ENCODE assay signal across 8 cellular contexts in the genomic region with DNA sequence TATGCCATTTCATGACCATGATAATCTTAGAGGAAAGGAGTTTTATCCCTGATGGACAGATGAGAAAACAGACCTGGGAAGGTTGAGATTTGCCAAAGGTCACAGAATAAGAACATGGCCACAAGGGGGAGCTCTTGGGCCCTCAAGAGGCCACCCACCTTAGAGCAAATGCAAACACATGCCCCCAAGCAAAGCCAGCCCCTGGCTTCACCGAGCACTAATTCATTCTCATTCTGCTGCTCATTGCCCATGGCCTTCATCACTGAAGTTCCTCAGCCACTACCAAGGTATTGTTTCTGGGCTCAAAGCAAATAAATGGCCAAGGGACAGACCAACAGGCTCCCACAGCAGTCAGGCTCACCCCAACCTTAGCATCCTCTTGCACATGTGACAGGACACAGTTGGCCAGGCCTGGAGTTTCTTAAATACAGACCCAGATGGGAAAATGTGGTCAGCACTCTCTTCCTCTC. TPM values are rescaled to one million over a fixed set of nuclear protein-coding genes. Genes with fewer than 3 reads are reported as not detected.
DNase-seq lines count a peak whose midpoint lies in the region; ATAC-seq and TF ChIP-seq lines count a peak whose summit lies in the region.

No MANE protein-coding gene starts in this region.

- H3K36me3 ChIP-seq in Panc1 (ENCODE audit: control insufficient read depth, insufficient read depth, low read length) (no peaks in the 10 kb centered on the region), aorta (ENCODE audit: control insufficient read depth in 1 of 2, insufficient read depth in 2 of 2, low read length in 1 of 2) (peaks cover 0 to 7% of the 10 kb centered on the region in 2 donors)

- peaks cover 30% of the 10 kb centered on the region for H3K4me1 ChIP-seq in Panc1 (ENCODE audit: control insufficient read depth, insufficient read depth, low read length)
- H3K4me1 ChIP-seq in aorta (ENCODE audit: control insufficient read depth in 1 of 2, insufficient read depth in 2 of 2, low read length in 2 of 2) = peaks cover 6 to 7% of the 10 kb centered on the region in 2 donors

- no peak overlapping the region for H3K27ac Mint-ChIP-seq in progenitor cell of endocrine pancreas

- H3K36me3 Mint-ChIP-seq in progenitor cell of endocrine pancreas (ENCODE audit: insufficient read depth) = peaks cover 8% of the 10 kb centered on the region

- peak; percentile 95 for TF ChIP-seq CTCF in Panc1 (IDR thresholded peaks at IDR 0.05)
- peak; percentile 87 for TF ChIP-seq CTCF in progenitor cell of endocrine pancreas (IDR thresholded peaks at IDR 0.05; ENCODE audit: unreplicated experiment)

- intact Hi-C loops in Panc1 (cut with micrococcal nuclease; ENCODE audit: unreplicated experiment) (loop anchor here (1.0 to 10.0 kb wide), 2 partner anchors 117 to 612 kb away; no protein-coding TSS in a partner anchor), aorta (cut with DNase I) (loop anchor here (1.0 to 10.0 kb wide), 5 partner anchors 41 to 358 kb away; no protein-coding TSS in a partner anchor)

- in situ Hi-C loops in Panc1 (cut with HindIII; ENCODE audit: low pct_unique_long_range_greater_than_20kb, low sequenced_read_pairs) = no loop called here

- no peaks in the 10 kb centered on the region for H3K9me3 Mint-ChIP-seq in progenitor cell of endocrine pancreas (ENCODE audit: low read depth)

- DNase-seq in NCI-H2029 (lab: John Stamatoyannopoulos, UW) (peak; percentile 1), NCI-H2029 treated with DMSO at 0.1 percent for 48 hours (lab: John Stamatoyannopoulos, UW) (no peak), Panc1 (ENCODE audit: low read depth, low spot score) (no peak), germinal center (ENCODE audit: low spot score) (peak; percentile 74), progenitor cell of endocrine pancreas (ENCODE audit: low spot score, unreplicated experiment) (peak; percentile 61), aorta (peak; percentile 73 to 82)
- DNase-seq in activated T-helper 1 cell treated with anti-CD3 and anti-CD28 coated beads, Interleukin-2, amount 50 U/mL, for 16 hours (ENCODE audit: low read depth in 1 of 2, low spot score in 1 of 2) = peak; percentile 12 to 17

- peaks cover 12% of the 10 kb centered on the region for H3K4me1 Mint-ChIP-seq in progenitor cell of endocrine pancreas (ENCODE audit: low read depth)

- POLR2A ChIA-PET in Panc1 (lab: Charles Lee) = interaction anchor here (0.6 kb wide), 1 partner anchor 52 kb away, joined by 3 read pairs; no protein-coding TSS in a partner anchor

- no peaks in the 10 kb centered on the region for H3K27me3 ChIP-seq in Panc1 (ENCODE audit: control insufficient read depth, insufficient read depth, low read length)
- H3K27me3 ChIP-seq in aorta (ENCODE audit: control insufficient read depth in 1 of 2, insufficient read depth in 2 of 2, low read length in 1 of 2) = no peaks in the 10 kb centered on the region

- H3K9me3 ChIP-seq in Panc1 (ENCODE audit: control insufficient read depth, insufficient read depth, low read depth, low read length) (no peaks in the 10 kb centered on the region), aorta (ENCODE audit: control insufficient read depth, low read length) (no peaks in the 10 kb centered on the region)

- no TSS peak for BruUV-seq in Panc1 (replicated peaks; lab: Mats Ljungman, UMichigan)

- no peak overlapping the region for H3K4me3 Mint-ChIP-seq in progenitor cell of endocrine pancreas (ENCODE audit: low read depth)

- peak; percentile 42 for ATAC-seq in HG03439 (IDR thresholded peaks at IDR 0.05; ENCODE audit: unreplicated experiment)
- ATAC-seq in Panc1 = peak; percentile 84
- ATAC-seq in aorta (ENCODE audit: low FRiP score) = peak; percentile 80

- 0 to 1% methylated on average over 1 of the region's 1 CpG for WGBS in aorta, 2 donors

- H3K27ac ChIP-seq in Panc1 (ENCODE audit: low read length) (no peak overlapping the region), aorta (ENCODE audit: low read depth in 1 of 2, low read length in 2 of 2) (peak overlapping the region; percentile 8 to 11)

- H3K27me3 Mint-ChIP-seq in progenitor cell of endocrine pancreas = no peaks in the 10 kb centered on the region

- CTCF ChIA-PET in Panc1 (lab: Charles Lee) = interaction anchor here (0.6 to 3.3 kb wide), 10 partner anchors 12 to 795 kb away, joined by 3 to 30 read pairs (median 3); no protein-coding TSS in a partner anchor

- no peak overlapping the region for H3K4me3 ChIP-seq in Panc1 (ENCODE audit: low read depth in 2 of 2, low read length in 2 of 2)
- no peak overlapping the region for H3K4me3 ChIP-seq in aorta (ENCODE audit: low read length in 2 of 2)

RNA-seq across cellular contexts. Expression of a gene that starts 44.2 kb away (rescaled TPM):
- total RNA-seq in Panc1 (2021; ENCODE audit: unreplicated experiment) (183 TPM), progenitor cell of endocrine pancreas (113 and 118 TPM in 2 replicates), aorta (100 to 1,000 TPM; 243 to 273 TPM)
- polyA plus RNA-seq in Panc1 (2012; ENCODE audit: insufficient read length) = 200 TPM
- 100 to 1,000 TPM; 159 to 232 TPM for polyA plus RNA-seq in aorta

RNA-seq across cellular contexts. Expression of a gene that starts 52.6 kb away (rescaled TPM):
- not detected for total RNA-seq in Panc1 (2021; ENCODE audit: unreplicated experiment)
- polyA plus RNA-seq in Panc1 (2012; ENCODE audit: insufficient read length) = not detected
- total RNA-seq in progenitor cell of endocrine pancreas = not detected in 2 replicates
- under 1 TPM in 1 of 2 donors, not detected in 1; 0.99 TPM for total RNA-seq in aorta
- not detected for polyA plus RNA-seq in aorta

Comparison
In these comparisons a context has a peak if more than half of its experiments do, and no peak if none do; other contexts are left out.
1. DNase-seq: peak in NCI-H2029 (single experiment), activated T-helper 1 cell treated with anti-CD3 and anti-CD28 coated beads, Interleukin-2, amount 50 U/mL, for 16 hours (2 of 2), germinal center (single experiment), progenitor cell of endocrine pancreas (single experiment) and aorta (2 of 2); none in NCI-H2029 treated with DMSO at 0.1 percent for 48 hours (single experiment) and Panc1 (single experiment).
2. Peak in every context shown above with its lines, with median percentiles within 50 percentile points of each other: ATAC-seq.